Comparison of ENCODE assay signal across 11 cellular contexts in genomic region chr7:44100458-44101303, GRCh38. TPM values are rescaled to one million over a fixed set of nuclear protein-coding genes. Genes with fewer than 3 reads are reported as not detected.
A peak's percentile ranks its signal among the peaks of the same experiment; 100 is the strongest.
DNase-seq lines count a peak whose midpoint lies in the region; ATAC-seq lines count a peak whose summit lies in the region.
"Had no signal": no experiment of that assay in that cellular context is flagged by ENCODE, and none has a peak within 500 bp of the region (broad histone marks: within the 10 kb centered on the region; RNA-seq: fewer than 3 reads in every experiment).

No MANE protein-coding gene starts in this region.

- WGBS in right cardiac atrium: 46% methylated on average over 10 of the region's 10 CpGs

- peak overlapping the region; percentile 23 to 39 for H3K4me3 Mint-ChIP-seq in stimulated activated naive B cell treated with anti-CD40 and anti-IgM and Interleukin-4, amounts not matched to agents 10 μg/mL and 1 μg/mL and 100 μg/mL, for 72 hours

- no peak overlapping the region for H3K4me3 ChIP-seq in adipocyte (ENCODE audit: low read length)
- H3K4me3 ChIP-seq in right cardiac atrium (ENCODE audit: low read length): no peak overlapping the region
- H3K4me3 ChIP-seq in H7 (ENCODE audit: insufficient read depth, low read depth, low read length): no peak overlapping the region

- H3K27me3 ChIP-seq in adipocyte (replicated peaks; ENCODE audit: control insufficient read depth, insufficient read depth, low read length): no peaks in the 10 kb centered on the region
- H3K27me3 ChIP-seq in right cardiac atrium (ENCODE audit: control insufficient read depth, insufficient read depth): no peaks in the 10 kb centered on the region
- H3K27me3 ChIP-seq in H7 (ENCODE audit: control insufficient read depth, insufficient read depth, low read length): peaks cover 10% of the 10 kb centered on the region

- no peaks in the 10 kb centered on the region for H3K27me3 Mint-ChIP-seq in stimulated activated naive B cell treated with anti-CD40 and anti-IgM and Interleukin-4, amounts not matched to agents 10 μg/mL and 1 μg/mL and 100 μg/mL, for 72 hours

- peak overlapping the region; percentile 87 for H3K27ac Mint-ChIP-seq in stimulated activated naive B cell treated with anti-CD40 and anti-IgM and Interleukin-4, amounts not matched to agents 10 μg/mL and 1 μg/mL and 100 μg/mL, for 72 hours

- H3K36me3 Mint-ChIP-seq in stimulated activated naive B cell treated with anti-CD40 and anti-IgM and Interleukin-4, amounts not matched to agents 10 μg/mL and 1 μg/mL and 100 μg/mL, for 72 hours: no peaks in the 10 kb centered on the region

- H3K4me1 Mint-ChIP-seq in stimulated activated naive B cell treated with anti-CD40 and anti-IgM and Interleukin-4, amounts not matched to agents 10 μg/mL and 1 μg/mL and 100 μg/mL, for 72 hours: peaks cover 51 to 74% of the 10 kb centered on the region in 2 donors

- intact Hi-C loops in right cardiac atrium (cut with DNase I): no loop called here

- ATAC-seq in right cardiac atrium (peak in 1 of 2 donors; percentile 4), HG02571 (IDR thresholded peaks at IDR 0.05; ENCODE audit: unreplicated experiment) (no peak), GM18907 (IDR thresholded peaks at IDR 0.05; ENCODE audit: unreplicated experiment) (no peak)
- no peak for ATAC-seq in stimulated activated naive B cell treated with anti-CD40 and anti-IgM and Interleukin-4, amounts not matched to agents 10 μg/mL and 1 μg/mL and 100 μg/mL, for 72 hours (replicated peaks)

- peak overlapping the region; percentile 55 for H3K9ac ChIP-seq in adipocyte (ENCODE audit: low read length)

- peak; percentile 49 for DNase-seq in GM04504 (ENCODE audit: low read depth)
- DNase-seq in adipocyte (ENCODE audit: low read depth): peak; percentile 76
- peak; percentile 48 to 76 (median 69) for DNase-seq in right cardiac atrium
- DNase-seq in stimulated activated naive B cell treated with anti-CD40 and anti-IgM and Interleukin-4, amounts not matched to agents 10 μg/mL and 1 μg/mL and 100 μg/mL, for 72 hours: no peak
- no peak for DNase-seq in mucosa of gallbladder (ENCODE audit: low spot score)
- no peak for DNase-seq in H7
- DNase-seq: NCI-H1417 treated with DMSO at 0.1 percent for 48 hours; stimulated activated naive CD4-positive, alpha-beta T cell treated with Interleukin-2 at 50 U/mL for 16 hours had no signal

- H3K9me3 ChIP-seq in adipocyte (ENCODE audit: control insufficient read depth, low read length): no peaks in the 10 kb centered on the region
- no peaks in the 10 kb centered on the region for H3K9me3 ChIP-seq in right cardiac atrium (ENCODE audit: control insufficient read depth, low read length)

- H3K27ac ChIP-seq in right cardiac atrium (ENCODE audit: low read length): peak overlapping the region; percentile 26

- H3K36me3 ChIP-seq in adipocyte (ENCODE audit: control insufficient read depth, insufficient read depth, low read length, severe bottlenecking): no peaks in the 10 kb centered on the region
- no peaks in the 10 kb centered on the region for H3K36me3 ChIP-seq in H7 (replicated peaks; ENCODE audit: control insufficient read depth, insufficient read depth, low read length)

- no peaks in the 10 kb centered on the region for H3K9me3 Mint-ChIP-seq in stimulated activated naive B cell treated with anti-CD40 and anti-IgM and Interleukin-4, amounts not matched to agents 10 μg/mL and 1 μg/mL and 100 μg/mL, for 72 hours

- peaks cover 49% of the 10 kb centered on the region for H3K4me1 ChIP-seq in adipocyte (ENCODE audit: control insufficient read depth, insufficient read depth, low read length)
- no peaks in the 10 kb centered on the region for H3K4me1 ChIP-seq in right cardiac atrium (ENCODE audit: control insufficient read depth, insufficient read depth, low read length)

RNA-seq across cellular contexts. Expression of gene AEBP1, which starts 3.5 kb away (rescaled TPM):
- total RNA-seq in right cardiac atrium (100 to 1,000 TPM in 2 of 4 donors, 10 to 100 TPM in 2; 81.0 to 124 (median 103) TPM), mucosa of gallbladder (107 TPM)
- 62.8 TPM for polyA plus RNA-seq in right cardiac atrium
- 12.9 and 15.8 TPM in 2 replicates for total RNA-seq in H7 (2014; rRNA removed; shearing (Covaris generic))

RNA-seq across cellular contexts. Expression of gene POLM, which starts 18.4 kb away (rescaled TPM):
- total RNA-seq in right cardiac atrium (10 to 100 TPM; 24.5 to 28.9 (median 25.8) TPM), mucosa of gallbladder (44.1 TPM)
- 16.6 TPM for polyA plus RNA-seq in right cardiac atrium
- 16.9 and 17.0 TPM in 2 replicates for total RNA-seq in H7 (2014; rRNA removed; shearing (Covaris generic))

RNA-seq across cellular contexts. Expression of gene POLD2, which starts 22.7 kb away (rescaled TPM):
- total RNA-seq in right cardiac atrium: 100 to 1,000 TPM in 1 of 4 donors, 10 to 100 TPM in 3; 85.8 to 110 (median 99.0) TPM
- polyA plus RNA-seq in right cardiac atrium: 86.6 TPM
- 81.6 TPM for total RNA-seq in mucosa of gallbladder
- 134 and 136 TPM in 2 replicates for total RNA-seq in H7 (2014; rRNA removed; shearing (Covaris generic))

RNA-seq across cellular contexts. Expression of gene PGAM2, which starts 35.3 kb away (rescaled TPM):
- 1,000 to 10,000 TPM in 2 of 4 donors, 100 to 1,000 TPM in 2; 946 to 1,159 (median 1,024) TPM for total RNA-seq in right cardiac atrium
- polyA plus RNA-seq in right cardiac atrium: 2,530 TPM
- 12.9 TPM for total RNA-seq in mucosa of gallbladder
- total RNA-seq in H7 (2014; rRNA removed; shearing (Covaris generic)): 2.7 and 4.5 TPM in 2 replicates
- polyA plus RNA-seq: neural cell had no signal

RNA-seq across cellular contexts. Expression of gene MYL7, which starts 40.5 kb away (rescaled TPM):
- total RNA-seq in right cardiac atrium (over 10,000 TPM; 13,263 to 15,323 (median 14,734) TPM), mucosa of gallbladder (not detected)
- 28,570 TPM for polyA plus RNA-seq in right cardiac atrium
- 1.4 and 4.7 TPM in 2 replicates for total RNA-seq in H7 (2014; rRNA removed; shearing (Covaris generic))

Comparison
In these comparisons a context has a peak if more than half of its experiments do, and no peak if none do; other contexts are left out.
1. DNase-seq: peak in GM04504 (single experiment), adipocyte (single experiment) and right cardiac atrium (3 of 3); none in stimulated activated naive B cell treated with anti-CD40 and anti-IgM and Interleukin-4, amounts not matched to agents 10 μg/mL and 1 μg/mL and 100 μg/mL, for 72 hours (single experiment), mucosa of gallbladder (single experiment) and H7 (single experiment).